12 cellular contexts compared by ENCODE assay signal in genomic region chr4:185504098-185505047, GRCh38. TPM values are rescaled to one million over a fixed set of nuclear protein-coding genes. Genes with fewer than 3 reads are reported as not detected.
DNase-seq lines count a peak whose midpoint lies in the region; ATAC-seq lines count a peak whose summit lies in the region.
"Had no signal": no experiment of that assay in that cellular context is flagged by ENCODE, and none has a peak within 500 bp of the region (broad histone marks: within the 10 kb centered on the region; RNA-seq: fewer than 3 reads in every experiment).

No MANE protein-coding gene starts in this region.

- intact Hi-C loops in left cardiac atrium (cut with DNase I): no loop called here

- peak; percentile 82 to 95 for ATAC-seq in left cardiac atrium
- ATAC-seq in GM19035 (IDR thresholded peaks at IDR 0.05; ENCODE audit: unreplicated experiment): no peak
- no peak for ATAC-seq in HG03039 (IDR thresholded peaks at IDR 0.05; ENCODE audit: unreplicated experiment)

- DNase-seq in DMS53 treated with DMSO at 0.1 percent for 48 hours (lab: John Stamatoyannopoulos, UW; ENCODE audit: unreplicated experiment) (peak; percentile 71), RPMI7951 (ENCODE audit: low read depth) (peak; percentile 75), left cardiac atrium (peak; percentile 86), renal cortical epithelial cell (ENCODE audit: low read depth) (peak; percentile 91), cerebellum (ENCODE audit: low spot score) (no peak)
- no peak for DNase-seq in stimulated activated CD4-positive, alpha-beta T cell treated with anti-CD3 and anti-CD28 coated beads, Interleukin-2, amount 100 ng/mL, for 24 hours
- DNase-seq: activated naive CD4-positive, alpha-beta T cell treated with anti-CD3 and anti-CD28 coated beads, Interleukin-2, amount 50 U/mL, for 16 hours; CD8-positive, alpha-beta memory T cell; NCI-H187 had no signal

RNA-seq across cellular contexts. Expression of gene PDLIM3, which starts 30.9 kb away (rescaled TPM):
- 13.6 and 21.7 TPM in 2 replicates for total RNA-seq in RPMI7951 (2014; rRNA removed; shearing (Covaris generic))
- 100 to 1,000 TPM; 319 to 692 TPM for total RNA-seq in left cardiac atrium
- 2.0 and 6.1 TPM in 2 replicates for total RNA-seq in renal cortical epithelial cell
- 93.4 TPM for total RNA-seq in cerebellum
- total RNA-seq: CD8-positive, alpha-beta memory T cell; T-helper 2 cell treated with Interferon-gamma antibody and Interleukin-4, amounts not matched to agents 100 ng/mL and 5 ng/mL, for 36 hours had no signal

RNA-seq across cellular contexts. Expression of gene CCDC110, which starts 32.8 kb away (rescaled TPM):
- total RNA-seq in RPMI7951 (2014; rRNA removed; shearing (Covaris generic)): 1.2 and 3.3 TPM in 2 replicates
- total RNA-seq in left cardiac atrium (1 to 10 TPM; 1.6 to 2.0 TPM), renal cortical epithelial cell (0.87 and 4.4 TPM in 2 replicates), cerebellum (5.1 TPM)
- total RNA-seq: CD8-positive, alpha-beta memory T cell; T-helper 2 cell treated with Interferon-gamma antibody and Interleukin-4, amounts not matched to agents 100 ng/mL and 5 ng/mL, for 36 hours had no signal

Comparison
In these comparisons a context has a peak if more than half of its experiments do, and no peak if none do; other contexts are left out.
1. DNase-seq: peak in DMS53 treated with DMSO at 0.1 percent for 48 hours (single experiment), RPMI7951 (single experiment), left cardiac atrium (single experiment) and renal cortical epithelial cell (single experiment); none in stimulated activated CD4-positive, alpha-beta T cell treated with anti-CD3 and anti-CD28 coated beads, Interleukin-2, amount 100 ng/mL, for 24 hours (0 of 2) and cerebellum (single experiment).
2. ATAC-seq: peak in left cardiac atrium (2 of 2); none in GM19035 (single experiment) and HG03039 (single experiment).